Comparison of ENCODE assay signal across 1 cellular context in genomic region chr2:105797298-105797819, GRCh38.
TF ChIP-seq lines count a peak whose summit lies in the region.

No MANE protein-coding gene starts in this region.

TF ChIP-seq in K562, 482 proteins besides CTCF, POLR2A, EP300 and RAD21 (continued from another document):
- TF ChIP-seq THRB (CRISPR knock-in tag; conservative IDR thresholded peaks at IDR 0.05) (no peak), ZBTB1 (CRISPR knock-in tag; IDR thresholded peaks at IDR 0.05; ENCODE audit: borderline replicate concordance, low read depth) (no peak), ATF1 (CRISPR knock-in tag; IDR thresholded peaks at IDR 0.05) (no peak), ATF1 (tag; IDR thresholded peaks at IDR 0.05) (peak; percentile 32; the same call in 1 of the 2 replicates), NFYB (IDR thresholded peaks at IDR 0.05; ENCODE audit: extremely low read depth, insufficient read length) (no peak), BCOR (IDR thresholded peaks at IDR 0.05) (no peak), NCOA4 (IDR thresholded peaks at IDR 0.05; ENCODE audit: partially characterized antibody) (no peak), ARID3B (CRISPR knock-in tag; IDR thresholded peaks at IDR 0.05; ENCODE audit: borderline replicate concordance) (no peak), HNRNPK (IDR thresholded peaks at IDR 0.05; ENCODE audit: low read depth, low read length, poor library complexity, severe bottlenecking) (no peak), ZNF316 (IDR thresholded peaks at IDR 0.05) (no peak), PHB (CRISPR knock-in tag; IDR thresholded peaks at IDR 0.05) (no peak), HDAC2 (IDR thresholded peaks at IDR 0.05) (no peak), FOXO4 (CRISPR knock-in tag; IDR thresholded peaks at IDR 0.05) (no peak), RBM25 (IDR thresholded peaks at IDR 0.05; ENCODE audit: low read depth, low read length, severe bottlenecking) (no peak), GATA2 (CRISPR knock-in tag; IDR thresholded peaks at IDR 0.05) (no peak), ARID4B (CRISPR knock-in tag; IDR thresholded peaks at IDR 0.05) (no peak), DDX20 (tag; IDR thresholded peaks at IDR 0.05; ENCODE audit: low read depth) (no peak), SIN3A (IDR thresholded peaks at IDR 0.05; ENCODE audit: borderline replicate concordance in 2 of 2, control insufficient read depth in 1 of 2, low read depth in 2 of 2, low read length in 2 of 2) (no peak), ZBTB26 (CRISPR knock-in tag; IDR thresholded peaks at IDR 0.05) (no peak), PRDM10 (IDR thresholded peaks at IDR 0.05; ENCODE audit: partially characterized antibody) (no peak), ZNF398 (CRISPR knock-in tag; IDR thresholded peaks at IDR 0.05) (no peak), ZBTB5 (IDR thresholded peaks at IDR 0.05) (no peak), ZKSCAN8 (CRISPR knock-in tag; IDR thresholded peaks at IDR 0.05) (peak; percentile 79), TCF7 (IDR thresholded peaks at IDR 0.05; ENCODE audit: borderline replicate concordance) (no peak), ZNF274 (IDR thresholded peaks at IDR 0.05; ENCODE audit: borderline replicate concordance, low read depth, low read length) (no peak), POLR2H (tag; IDR thresholded peaks at IDR 0.05; ENCODE audit: low read depth) (no peak), AFF1 (IDR thresholded peaks at IDR 0.05; ENCODE audit: low read depth in 1 of 2, partially characterized antibody in 2 of 2) (peak in 1 of 2 experiments; percentile 38), STAG1 (CRISPR knock-in tag; IDR thresholded peaks at IDR 0.05; ENCODE audit: borderline replicate concordance) (no peak), ZNF785 (CRISPR knock-in tag; IDR thresholded peaks at IDR 0.05) (no peak), ZNF766 (CRISPR knock-in tag; conservative IDR thresholded peaks at IDR 0.05) (no peak), TOE1 (IDR thresholded peaks at IDR 0.05; ENCODE audit: borderline replicate concordance) (no peak), TOE1 (CRISPR knock-in tag; IDR thresholded peaks at IDR 0.05; ENCODE audit: borderline replicate concordance, low read depth) (no peak), PHTF2 (CRISPR knock-in tag; IDR thresholded peaks at IDR 0.05) (no peak), FOXP1 (CRISPR knock-in tag; IDR thresholded peaks at IDR 0.05) (no peak)
TF ChIP-seq in K562: peak in this region for 48.
